ENCODE assay signal across 8 cellular contexts in genomic region chr19:47419037-47419783, GRCh38. TPM values are rescaled to one million over a fixed set of nuclear protein-coding genes. Genes with fewer than 3 reads are reported as not detected.
DNase-seq lines count a peak whose midpoint lies in the region; ATAC-seq and TF ChIP-seq lines count a peak whose summit lies in the region.

Gene MEIS3, minus strand, starts transcription at chr19:47419527. Its CDS starts 446 bp downstream, at chr19:47419081.

- no peak for DNase-seq in BJ (ENCODE audit: low read depth)
- DNase-seq in epithelial cell of esophagus (ENCODE audit: low read depth) = no peak
- DNase-seq in GM10266 (ENCODE audit: extremely low spot score) = no peak
- no peak for DNase-seq in NK-92 treated with Interleukin-12 subunit alpha and Interleukin-12 subunit beta, amount 100 ng/mL, for 24 hours (lab: John Stamatoyannopoulos, UW)
- no peak for DNase-seq in stimulated activated CD8-positive, alpha-beta memory T cell treated with anti-CD3 and anti-CD28 coated beads, Interleukin-4, amount 100 ng/mL, for 48 hours

- H3K36me3 ChIP-seq in BJ (ENCODE audit: control insufficient read depth, insufficient read depth, low read length) = peaks cover 9% of the 10 kb centered on the region
- peaks cover 12% of the 10 kb centered on the region for H3K36me3 ChIP-seq in neuron (ENCODE audit: insufficient read depth, low read length)

- no peak for TF ChIP-seq RAD21 in Ishikawa (IDR thresholded peaks at IDR 0.05; ENCODE audit: low read depth)

- POLR2A ChIA-PET in BJ (lab: Charles Lee) = interaction anchor here (0.6 kb wide), 1 partner anchor 135 kb away, joined by 3 read pairs; no protein-coding TSS in a partner anchor

- CTCF ChIA-PET in BJ (lab: Yijun Ruan, JAX) = interaction anchor here (0.7 to 1.4 kb wide), 5 partner anchors 9 to 295 kb away, joined by 3 to 6 read pairs (median 3); no protein-coding TSS in a partner anchor

- H3K27me3 ChIP-seq in BJ (ENCODE audit: control insufficient read depth, insufficient read depth, low read length) (peaks cover 29% of the 10 kb centered on the region), neuron (ENCODE audit: insufficient read depth, low read length) (no peaks in the 10 kb centered on the region)

- no peak for ATAC-seq in HG02759 (IDR thresholded peaks at IDR 0.05; ENCODE audit: unreplicated experiment)

- no peak for TF ChIP-seq CTCF in BJ (IDR thresholded peaks at IDR 0.05; ENCODE audit: insufficient read depth, low read depth, low read length)
- no peak for TF ChIP-seq CTCF in epithelial cell of esophagus (IDR thresholded peaks at IDR 0.05; ENCODE audit: insufficient read depth, low read depth, low read length, missing control alignments)
- no peak for TF ChIP-seq CTCF in GM10266 (IDR thresholded peaks at IDR 0.05; ENCODE audit: control insufficient read depth, insufficient read depth, low read depth, missing control alignments)

- H3K4me1 ChIP-seq in neuron (ENCODE audit: insufficient read depth, low read length) = peaks cover 51% of the 10 kb centered on the region

- H3K4me3 ChIP-seq in BJ (ENCODE audit: low read depth, low read length) (peak within 1 kb of the TSS; percentile 91), epithelial cell of esophagus (ENCODE audit: low read length) (peak within 1 kb of the TSS; percentile 14), neuron (ENCODE audit: low read length) (peak within 1 kb of the TSS; percentile 64)

- H3K9me3 ChIP-seq in neuron (ENCODE audit: low read length) = no peaks in the 10 kb centered on the region

- H2AFZ ChIP-seq in neuron (ENCODE audit: low read depth, low read length) = peak within 1 kb of the TSS; percentile 44

- TF ChIP-seq EP300 in Ishikawa (IDR thresholded peaks at IDR 0.05; ENCODE audit: borderline replicate concordance) = no peak

TF ChIP-seq in Ishikawa, 13 proteins besides CTCF, POLR2A, EP300 and RAD21:
- TF ChIP-seq NFIC (IDR thresholded peaks at IDR 0.05) = no peak
- TF ChIP-seq, protein P1, sequence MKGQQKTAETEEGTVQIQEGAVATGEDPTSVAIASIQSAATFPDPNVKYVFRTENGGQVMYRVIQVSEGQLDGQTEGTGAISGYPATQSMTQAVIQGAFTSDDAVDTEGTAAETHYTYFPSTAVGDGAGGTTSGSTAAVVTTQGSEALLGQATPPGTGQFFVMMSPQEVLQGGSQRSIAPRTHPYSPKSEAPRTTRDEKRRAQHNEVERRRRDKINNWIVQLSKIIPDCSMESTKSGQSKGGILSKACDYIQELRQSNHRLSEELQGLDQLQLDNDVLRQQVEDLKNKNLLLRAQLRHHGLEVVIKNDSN (IDR thresholded peaks at IDR 0.05) = no peak
- TF ChIP-seq, protein P2, sequence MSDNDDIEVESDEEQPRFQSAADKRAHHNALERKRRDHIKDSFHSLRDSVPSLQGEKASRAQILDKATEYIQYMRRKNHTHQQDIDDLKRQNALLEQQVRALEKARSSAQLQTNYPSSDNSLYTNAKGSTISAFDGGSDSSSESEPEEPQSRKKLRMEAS (IDR thresholded peaks at IDR 0.05) = no peak
- no peak for TF ChIP-seq FOXM1 (IDR thresholded peaks at IDR 0.05; ENCODE audit: borderline replicate concordance, low read depth)
- TF ChIP-seq CEBPB (IDR thresholded peaks at IDR 0.05) = no peak
- peak; percentile 46 for TF ChIP-seq ZBTB7A (IDR thresholded peaks at IDR 0.05; ENCODE audit: low read depth)
- TF ChIP-seq, protein P3, sequence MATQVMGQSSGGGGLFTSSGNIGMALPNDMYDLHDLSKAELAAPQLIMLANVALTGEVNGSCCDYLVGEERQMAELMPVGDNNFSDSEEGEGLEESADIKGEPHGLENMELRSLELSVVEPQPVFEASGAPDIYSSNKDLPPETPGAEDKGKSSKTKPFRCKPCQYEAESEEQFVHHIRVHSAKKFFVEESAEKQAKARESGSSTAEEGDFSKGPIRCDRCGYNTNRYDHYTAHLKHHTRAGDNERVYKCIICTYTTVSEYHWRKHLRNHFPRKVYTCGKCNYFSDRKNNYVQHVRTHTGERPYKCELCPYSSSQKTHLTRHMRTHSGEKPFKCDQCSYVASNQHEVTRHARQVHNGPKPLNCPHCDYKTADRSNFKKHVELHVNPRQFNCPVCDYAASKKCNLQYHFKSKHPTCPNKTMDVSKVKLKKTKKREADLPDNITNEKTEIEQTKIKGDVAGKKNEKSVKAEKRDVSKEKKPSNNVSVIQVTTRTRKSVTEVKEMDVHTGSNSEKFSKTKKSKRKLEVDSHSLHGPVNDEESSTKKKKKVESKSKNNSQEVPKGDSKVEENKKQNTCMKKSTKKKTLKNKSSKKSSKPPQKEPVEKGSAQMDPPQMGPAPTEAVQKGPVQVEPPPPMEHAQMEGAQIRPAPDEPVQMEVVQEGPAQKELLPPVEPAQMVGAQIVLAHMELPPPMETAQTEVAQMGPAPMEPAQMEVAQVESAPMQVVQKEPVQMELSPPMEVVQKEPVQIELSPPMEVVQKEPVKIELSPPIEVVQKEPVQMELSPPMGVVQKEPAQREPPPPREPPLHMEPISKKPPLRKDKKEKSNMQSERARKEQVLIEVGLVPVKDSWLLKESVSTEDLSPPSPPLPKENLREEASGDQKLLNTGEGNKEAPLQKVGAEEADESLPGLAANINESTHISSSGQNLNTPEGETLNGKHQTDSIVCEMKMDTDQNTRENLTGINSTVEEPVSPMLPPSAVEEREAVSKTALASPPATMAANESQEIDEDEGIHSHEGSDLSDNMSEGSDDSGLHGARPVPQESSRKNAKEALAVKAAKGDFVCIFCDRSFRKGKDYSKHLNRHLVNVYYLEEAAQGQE (IDR thresholded peaks at IDR 0.05; ENCODE audit: low read depth) = no peak
- no peak for TF ChIP-seq TAF1 (IDR thresholded peaks at IDR 0.05; ENCODE audit: low read depth)
- TF ChIP-seq TEAD4 (IDR thresholded peaks at IDR 0.05) = no peak

RNA-seq across cellular contexts. Expression of gene MEIS3, which starts in this region (rescaled TPM):
- 35.0 and 51.3 TPM in 2 replicates for polyA plus RNA-seq in BJ (2011; rRNA removed)
- 69.0 and 80.9 TPM in 2 replicates for polyA minus RNA-seq in BJ (2011; rRNA and poly(A)+ RNA removed)

Comparison
In these comparisons a context has a peak if more than half of its experiments do, and no peak if none do; other contexts are left out.
1. H3K4me3 ChIP-seq: peak in every context shown above with its lines; median percentile 91 in BJ; 64 in neuron; 14 in epithelial cell of esophagus.